ENCODE assay signal across 18 cellular contexts in genomic region chr1:111833334-111833733, GRCh38.
A peak's percentile ranks its signal among the peaks of the same experiment; 100 is the strongest.
DNase-seq lines count a peak whose midpoint lies in the region; ATAC-seq and TF ChIP-seq lines count a peak whose summit lies in the region.
"Had no signal": no experiment of that assay in that cellular context is flagged by ENCODE, and none has a peak within 500 bp of the region (broad histone marks: within the 10 kb centered on the region; RNA-seq: fewer than 3 reads in every experiment).

No MANE protein-coding gene starts in this region.

- H4K5ac ChIP-seq in IMR-90 (ENCODE audit: low read depth, low read length), result no peak overlapping the region

- no peak for ATAC-seq in IMR-90 (ENCODE audit: low read depth)
- no peak for ATAC-seq in left ventricle myocardium superior
- ATAC-seq: left lobe of liver had no signal

- in situ Hi-C loops in IMR-90 (cut with MboI; ENCODE audit: low sequenced_read_pairs), result no loop called here
- in situ Hi-C loops in brain microvascular endothelial cell (cut with HindIII; ENCODE audit: low pct_ligation_motif_present, low sequenced_read_pairs), result no loop called here

- H3K14ac ChIP-seq in IMR-90 (replicated peaks; ENCODE audit: low read depth, low read length), result no peak overlapping the region

- BruUV-seq in IMR-90 (replicated peaks; lab: Mats Ljungman, UMichigan), result no TSS peak

- H3K79me1 ChIP-seq in IMR-90 (ENCODE audit: low read depth in 1 of 2, low read length in 2 of 2), result no peaks in the 10 kb centered on the region

- no peaks in the 10 kb centered on the region for H4K20me1 ChIP-seq in IMR-90 (ENCODE audit: insufficient read depth, low read length)

- H3K9me3 ChIP-seq in IMR-90 (ENCODE audit: control insufficient read depth, insufficient read depth, low read length) (no peaks in the 10 kb centered on the region), vagina (no peaks in the 10 kb centered on the region)
- H3K9me3 ChIP-seq: neutrophil had no signal

- H3K9me1 ChIP-seq in IMR-90 (ENCODE audit: insufficient read depth, low read length), result no peaks in the 10 kb centered on the region

- H3K23ac ChIP-seq in IMR-90 (ENCODE audit: low read depth, low read length), result no peak overlapping the region

- no peak overlapping the region for H4K91ac ChIP-seq in IMR-90 (ENCODE audit: insufficient read depth, low read depth, low read length)

- H3K4me3 ChIP-seq in IMR-90 (ENCODE audit: insufficient read depth, low read depth, low read length) (no peak overlapping the region), brain microvascular endothelial cell (ENCODE audit: low read depth, low read length) (no peak overlapping the region), vagina (no peak overlapping the region)

- H2AK9ac ChIP-seq in IMR-90 (replicated peaks; ENCODE audit: low read depth, low read length, poor library complexity), result no peak overlapping the region

- no peak for TF ChIP-seq CTCF in IMR-90 (conservative IDR thresholded peaks at IDR 0.05; ENCODE audit: low read depth, low read length)
- TF ChIP-seq CTCF in brain microvascular endothelial cell (IDR thresholded peaks at IDR 0.05; ENCODE audit: low read depth, low read length, missing control alignments), result no peak
- TF ChIP-seq CTCF in vagina (IDR thresholded peaks at IDR 0.05), result no peak

- no peak overlapping the region for H4K8ac ChIP-seq in IMR-90 (ENCODE audit: low read depth in 2 of 2, low read length in 2 of 2)

- H3K4me2 ChIP-seq in IMR-90 (ENCODE audit: low read depth, low read length), result no peak overlapping the region

- dilution Hi-C loops in IMR-90 (cut with HindIII; ENCODE audit: low sequenced_read_pairs, unreplicated experiment), result no loop called here

- no peak overlapping the region for H2AK5ac ChIP-seq in IMR-90 (ENCODE audit: low read depth, low read length)

- no peak overlapping the region for H3K56ac ChIP-seq in IMR-90 (ENCODE audit: extremely low read depth, insufficient read depth, low read length)

- H2BK120ac ChIP-seq in IMR-90 (ENCODE audit: low read depth, low read length), result no peak overlapping the region

- H2BK15ac ChIP-seq in IMR-90 (ENCODE audit: low read depth, low read length), result no peak overlapping the region

- H3K27ac ChIP-seq in IMR-90 (ENCODE audit: insufficient read depth, low read length) (no peak overlapping the region), brain microvascular endothelial cell (no peak overlapping the region), vagina (no peak overlapping the region)
- H3K27ac ChIP-seq: neutrophil had no signal

- H3K18ac ChIP-seq in IMR-90 (ENCODE audit: low read depth, low read length), result no peak overlapping the region

- TF ChIP-seq POLR2A in IMR-90 (IDR thresholded peaks at IDR 0.05; ENCODE audit: low read depth, low read length) (no peak), vagina (IDR thresholded peaks at IDR 0.05) (no peak)

- no CpG with 5 or more reads among the region's 4 CpGs for WGBS in IMR-90 (ENCODE audit: extremely low coverage in 2 of 2, insufficient read length in 1 of 2), 2 experiments

- no peak overlapping the region for H3K9ac ChIP-seq in IMR-90 (ENCODE audit: low read depth, low read length)

- TF ChIP-seq RAD21 in IMR-90 (IDR thresholded peaks at IDR 0.05; ENCODE audit: low read length), result no peak

- H3K4ac ChIP-seq in IMR-90 (ENCODE audit: low read depth, low read length), result no peak overlapping the region

- H2BK5ac ChIP-seq in IMR-90 (ENCODE audit: low read depth, low read length, poor library complexity, severe bottlenecking), result no peak overlapping the region

- POLR2A ChIA-PET in IMR-90 (lab: Charles Lee; ENCODE audit: unreplicated experiment), result no interaction called here

- H3K36me3 ChIP-seq in IMR-90 (ENCODE audit: control insufficient read depth, insufficient read depth, low read length) (no peaks in the 10 kb centered on the region), brain microvascular endothelial cell (replicated peaks) (no peaks in the 10 kb centered on the region), vagina (no peaks in the 10 kb centered on the region)
- H3K36me3 ChIP-seq: neutrophil had no signal

- DNase-seq in COLO829 (ENCODE audit: low spot score) (peak; percentile 12), IMR-90 (peak; percentile 13), brain microvascular endothelial cell (peak; percentile 7), iris pigment epithelial cell (ENCODE audit: low read depth) (peak; percentile 11), vagina (ENCODE audit: extremely low spot score in 2 of 2) (no peak), left ventricle myocardium superior (no peak), GM19238 (ENCODE audit: insufficient read length, low spot score) (no peak)
- no peak for DNase-seq in stimulated activated CD4-positive, alpha-beta T cell treated with anti-CD3 and anti-CD28 coated beads, Interleukin-4, amount 100 ng/mL, for 24 hours
- DNase-seq: activated CD4-positive, CD25-positive, alpha-beta regulatory T cell treated with anti-CD3 and anti-CD28 coated beads, Interleukin-2, amount 50 U/mL, for 72 hours; activated T-cell treated with anti-CD3 and anti-CD28 coated beads, Interleukin-2, amount 50 U/mL, for 1 hour; amniotic stem cell; CD4-positive, alpha-beta T cell; effector CD4-positive, alpha-beta T cell; glutamatergic neuron; NCI-H1930; small intestine had no signal

- H3K4me1 ChIP-seq in IMR-90 (ENCODE audit: control insufficient read depth, insufficient read depth, low read length), result no peaks in the 10 kb centered on the region
- no peaks in the 10 kb centered on the region for H3K4me1 ChIP-seq in vagina

- H2BK20ac ChIP-seq in IMR-90 (ENCODE audit: low read depth, low read length), result no peak overlapping the region

- CTCF ChIA-PET in IMR-90 (lab: Yijun Ruan, JAX), result interaction anchor here (0.6 kb wide), 1 partner anchor 1082 kb away, joined by 4 read pairs; no protein-coding TSS in a partner anchor

- H3K27me3 ChIP-seq in IMR-90 (ENCODE audit: control insufficient read depth, insufficient read depth, low read length) (no peaks in the 10 kb centered on the region; the same call in 1 of the 2 replicates), brain microvascular endothelial cell (replicated peaks) (no peaks in the 10 kb centered on the region), vagina (no peaks in the 10 kb centered on the region)

- intact Hi-C loops in IMR-90 (cut with micrococcal nuclease), result no loop called here
- intact Hi-C loops in vagina (cut with DNase I), result no loop called here
- intact Hi-C loops in left ventricle myocardium superior (cut with micrococcal nuclease), result no loop called here

- H2AFZ ChIP-seq in IMR-90 (replicated peaks; ENCODE audit: low read length, poor library complexity), result no peak overlapping the region

TF ChIP-seq in IMR-90, 13 proteins besides CTCF, POLR2A, EP300 and RAD21:
- no peak for TF ChIP-seq RFX5 (IDR thresholded peaks at IDR 0.05; ENCODE audit: low read depth, low read length)
- no peak for TF ChIP-seq FOS (IDR thresholded peaks at IDR 0.05; ENCODE audit: low read depth, low read length)
- no peak for TF ChIP-seq USF2 (IDR thresholded peaks at IDR 0.05; ENCODE audit: low read depth, low read length)
- TF ChIP-seq CHD1 (IDR thresholded peaks at IDR 0.05; ENCODE audit: low read depth, low read length), result no peak
- TF ChIP-seq ELK1 (IDR thresholded peaks at IDR 0.05; ENCODE audit: borderline replicate concordance, low read depth, low read length), result no peak
- no peak for TF ChIP-seq NFE2L2 (IDR thresholded peaks at IDR 0.05; ENCODE audit: low read depth, low read length)
- TF ChIP-seq CEBPB (IDR thresholded peaks at IDR 0.05; ENCODE audit: low read depth, low read length), result no peak
- TF ChIP-seq MAFK (IDR thresholded peaks at IDR 0.05; ENCODE audit: low read depth, low read length), result no peak
- no peak for TF ChIP-seq SMC3 (IDR thresholded peaks at IDR 0.05; ENCODE audit: low read depth, low read length)
- TF ChIP-seq BHLHE40 (IDR thresholded peaks at IDR 0.05; ENCODE audit: low read depth, low read length), result no peak
- no peak for TF ChIP-seq RCOR1 (IDR thresholded peaks at IDR 0.05; ENCODE audit: insufficient replicate concordance, low read length)
- TF ChIP-seq MXI1 (IDR thresholded peaks at IDR 0.05; ENCODE audit: borderline replicate concordance, low read depth, low read length), result no peak
- TF ChIP-seq MAZ (IDR thresholded peaks at IDR 0.05; ENCODE audit: borderline replicate concordance, low read depth, low read length), result no peak

Comparison
In these comparisons a context has a peak if more than half of its experiments do, and no peak if none do; other contexts are left out.
1. DNase-seq: peak in COLO829 (single experiment), IMR-90 (single experiment), brain microvascular endothelial cell (single experiment) and iris pigment epithelial cell (single experiment); none in vagina (0 of 2), stimulated activated CD4-positive, alpha-beta T cell treated with anti-CD3 and anti-CD28 coated beads, Interleukin-4, amount 100 ng/mL, for 24 hours (single experiment), left ventricle myocardium superior (single experiment) and GM19238 (single experiment).